8 cellular contexts compared by ENCODE assay signal in the genomic region with DNA sequence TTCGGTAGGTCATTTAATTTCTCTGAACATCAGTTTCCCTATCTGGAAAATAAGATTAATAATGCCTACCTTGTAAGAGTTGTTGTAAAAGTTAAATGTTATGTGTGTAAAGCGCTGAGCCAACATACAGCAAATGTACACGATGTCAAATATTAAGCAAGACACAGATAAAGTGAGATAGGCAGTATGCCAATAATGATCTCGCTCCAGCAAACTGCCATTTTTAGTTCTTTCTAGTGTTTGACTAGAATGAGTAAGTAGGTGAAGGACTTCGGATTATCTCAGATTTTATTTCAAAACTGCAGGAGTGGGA. TPM values are rescaled to one million over a fixed set of nuclear protein-coding genes. Genes with fewer than 3 reads are reported as not detected.
DNase-seq lines count a peak whose midpoint lies in the region; ATAC-seq, FAIRE-seq and TF ChIP-seq lines count a peak whose summit lies in the region.

No MANE protein-coding gene starts in this region.

- H3K4me1 Mint-ChIP-seq in activated naive CD8-positive, alpha-beta T cell treated with anti-CD3 and anti-CD28 coated beads, Interleukin-2, amount 50 U/mL, for 24 hours, result peaks cover 53% of the 10 kb centered on the region
- H3K4me1 Mint-ChIP-seq in type B pancreatic cell (ENCODE audit: unreplicated experiment), result peaks cover 22% of the 10 kb centered on the region

- CTCF ChIA-PET in HepG2 (lab: Yijun Ruan, JAX; ENCODE audit: low intra/inter-chr PET ratio, low total read pairs), result no interaction called here

- 4% methylated on average over 5 of the region's 5 CpGs for WGBS in HepG2 (ENCODE audit: low lambda C conversion rate)

- no peaks in the 10 kb centered on the region for H4K20me1 ChIP-seq in HepG2 (ENCODE audit: insufficient read depth, low read length)

- H3K36me3 ChIP-seq in HepG2 (replicated peaks in 1 of 2; ENCODE audit: control insufficient read depth in 1 of 2, insufficient read depth in 2 of 2, low read length in 2 of 2), result no peaks in the 10 kb centered on the region

- POLR2A ChIA-PET in HepG2 (lab: Yijun Ruan, JAX), result interaction anchor here (1.6 to 2.0 kb wide), 3 partner anchors 72 to 199 kb away, joined by 4 to 11 read pairs (median 9); partner anchors contain the start of genes PCNX4 and PPM1A

- TF ChIP-seq CTCF in HepG2 (CRISPR knock-in tag; IDR thresholded peaks at IDR 0.05) (no peak), type B pancreatic cell (conservative IDR thresholded peaks at IDR 0.05) (no peak)

- H3K9me3 ChIP-seq in HepG2 (ENCODE audit: low read length), result no peaks in the 10 kb centered on the region

- peak overlapping the region; percentile 70 for H3K27ac ChIP-seq in HepG2 (ENCODE audit: extremely low read length, insufficient read depth, low read length)

- DNase-seq in activated naive CD8-positive, alpha-beta T cell treated with anti-CD3 and anti-CD28 coated beads, Interleukin-2, amount 50 U/mL, for 24 hours, result no peak
- DNase-seq in HepG2 (ENCODE audit: low spot score) (peak; percentile 57), type B pancreatic cell (ENCODE audit: extremely low spot score, unreplicated experiment) (no peak), D341Med (ENCODE audit: low spot score) (no peak), head of caudate nucleus (no peak)

- H3K4me3 Mint-ChIP-seq in activated naive CD8-positive, alpha-beta T cell treated with anti-CD3 and anti-CD28 coated beads, Interleukin-2, amount 50 U/mL, for 24 hours, result peak overlapping the region; percentile 99
- peak overlapping the region; percentile 99 for H3K4me3 Mint-ChIP-seq in type B pancreatic cell

- peak overlapping the region; percentile 92 for H3K4me2 ChIP-seq in HepG2 (ENCODE audit: low read depth, low read length)

- H3K4me1 ChIP-seq in HepG2 (ENCODE audit: insufficient read depth, low read length), result peaks cover 24% of the 10 kb centered on the region

- peak overlapping the region; percentile 87 for H2AFZ ChIP-seq in HepG2 (ENCODE audit: low read length)

- intact Hi-C loops in HepG2 (cut with micrococcal nuclease; ENCODE audit: unreplicated experiment), result loop anchor here (2.0 kb wide), 1 partner anchor 74 kb away; the partner anchor contains the start of gene PCNX4
- intact Hi-C loops in head of caudate nucleus (cut with DNase I), result no loop called here

- H3K27ac Mint-ChIP-seq in activated naive CD8-positive, alpha-beta T cell treated with anti-CD3 and anti-CD28 coated beads, Interleukin-2, amount 50 U/mL, for 24 hours, result peak overlapping the region; percentile 99
- peak overlapping the region; percentile 97 for H3K27ac Mint-ChIP-seq in type B pancreatic cell

- peaks cover 0 to 4% of the 10 kb centered on the region in 2 experiments; a peak in 1 of 5 replicates for H3K27me3 ChIP-seq in HepG2 (ENCODE audit: control insufficient read depth in 1 of 2, insufficient read depth in 2 of 2, low read length in 2 of 2)

- in situ Hi-C loops in HepG2 (cut with HindIII; ENCODE audit: extremely low pct_ligation_motif_present, low pct_unique_long_range_greater_than_20kb), result no loop called here

- no peak for TF ChIP-seq RAD21 in HepG2 (CRISPR knock-in tag; IDR thresholded peaks at IDR 0.05)

- H3K79me2 ChIP-seq in HepG2 (ENCODE audit: insufficient read depth, low read length), result no peaks in the 10 kb centered on the region

- peak; percentile 75 for FAIRE-seq in HepG2 (lab: Jason Lieb, UNC)

- BruUV-seq in HepG2 (replicated peaks; lab: Mats Ljungman, UMichigan), result no TSS peak

- H3K9me3 Mint-ChIP-seq in activated naive CD8-positive, alpha-beta T cell treated with anti-CD3 and anti-CD28 coated beads, Interleukin-2, amount 50 U/mL, for 24 hours, result no peaks in the 10 kb centered on the region
- no peaks in the 10 kb centered on the region for H3K9me3 Mint-ChIP-seq in type B pancreatic cell

- TF ChIP-seq POLR2A in HepG2 (IDR thresholded peaks at IDR 0.05; ENCODE audit: insufficient read depth in 1 of 2, low read depth in 2 of 2, low read length in 2 of 2), result no peak

- ATAC-seq in GM18907 (IDR thresholded peaks at IDR 0.05; ENCODE audit: unreplicated experiment) (peak; percentile 5), HG03025 (IDR thresholded peaks at IDR 0.05; ENCODE audit: low FRiP score, unreplicated experiment) (peak; percentile 17), HepG2 (peak; percentile 15), HG03469 (IDR thresholded peaks at IDR 0.05; ENCODE audit: unreplicated experiment) (no peak)
- ATAC-seq in activated naive CD8-positive, alpha-beta T cell treated with anti-CD3 and anti-CD28 coated beads, Interleukin-2, amount 50 U/mL, for 24 hours, result no peak

- no peak for TF ChIP-seq EP300 in HepG2 (IDR thresholded peaks at IDR 0.05; ENCODE audit: low read depth in 2 of 2, low read length in 2 of 2)
- no peak for TF ChIP-seq EP300 in HepG2 (CRISPR knock-in tag; IDR thresholded peaks at IDR 0.05; ENCODE audit: borderline replicate concordance)

- H3K4me3 ChIP-seq in HepG2 (replicated peaks in 1 of 3; ENCODE audit: insufficient read depth in 1 of 3, low read depth in 2 of 3, low read length in 3 of 3), result peak overlapping the region; percentile 79 to 93 (median 88)

- H3K27me3 Mint-ChIP-seq in activated naive CD8-positive, alpha-beta T cell treated with anti-CD3 and anti-CD28 coated beads, Interleukin-2, amount 50 U/mL, for 24 hours, result no peaks in the 10 kb centered on the region
- H3K27me3 Mint-ChIP-seq in type B pancreatic cell, result peaks cover 4% of the 10 kb centered on the region

- peak overlapping the region; percentile 81 for H3K9ac ChIP-seq in HepG2 (ENCODE audit: insufficient read depth, low read depth, low read length)

- peaks cover 13% of the 10 kb centered on the region for H3K36me3 Mint-ChIP-seq in activated naive CD8-positive, alpha-beta T cell treated with anti-CD3 and anti-CD28 coated beads, Interleukin-2, amount 50 U/mL, for 24 hours (ENCODE audit: low read depth)
- peaks cover 7% of the 10 kb centered on the region for H3K36me3 Mint-ChIP-seq in type B pancreatic cell

TF ChIP-seq in HepG2, 621 proteins besides CTCF, POLR2A, EP300 and RAD21 (continues in another document):
- TF ChIP-seq ZNF235 (CRISPR knock-in tag; IDR thresholded peaks at IDR 0.05; ENCODE audit: borderline replicate concordance) (no peak), ZBTB34 (CRISPR knock-in tag; IDR thresholded peaks at IDR 0.05) (no peak), GATAD2A (CRISPR knock-in tag; IDR thresholded peaks at IDR 0.05) (peak; percentile 36), ZNF562 (CRISPR knock-in tag; IDR thresholded peaks at IDR 0.05; ENCODE audit: borderline replicate concordance) (no peak), ATF7-NPFF (CRISPR knock-in tag; IDR thresholded peaks at IDR 0.05; ENCODE audit: low read depth) (no peak), RBAK (CRISPR knock-in tag; IDR thresholded peaks at IDR 0.05) (no peak), SP2 (CRISPR knock-in tag; IDR thresholded peaks at IDR 0.05) (no peak)

RNA-seq across cellular contexts. Expression of gene DHRS7, which starts 0.8 kb away (rescaled TPM):
- total RNA-seq in HepG2 (2016; rRNA removed; fragmentation: Illumina TruSeq; extraction: Trizol), result 25.2 and 44.4 TPM in 2 replicates
- 7.9 and 8.6 TPM in 2 replicates for total RNA-seq in HepG2 (2016; cell fraction: cytosol; rRNA removed; fragmentation: Illumina TruSeq; extraction: Trizol; ENCODE audit: low read depth)
- 26.3 and 40.3 TPM in 2 replicates for total RNA-seq in HepG2 (2016; cell fraction: insoluble cytoplasmic fraction; rRNA removed; fragmentation: Illumina TruSeq; extraction: Trizol)
- total RNA-seq in HepG2 (2016; cell fraction: membrane; rRNA removed; fragmentation: Illumina TruSeq; extraction: Trizol), result 9.4 and 10.7 TPM in 2 replicates
- total RNA-seq in HepG2 (2016; cell fraction: nucleus; rRNA removed; fragmentation: Illumina TruSeq; extraction: Trizol), result 30.8 and 35.0 TPM in 2 replicates
- polyA plus RNA-seq in HepG2 (2011; rRNA removed), result 17.0 and 20.8 TPM in 2 replicates
- polyA plus RNA-seq in HepG2 (2011; cell fraction: cytosol; rRNA removed), result 19.3 and 24.1 TPM in 2 replicates
- polyA plus RNA-seq in HepG2 (2011; cell fraction: nucleus; rRNA removed), result 9.2 and 12.0 TPM in 2 replicates
- polyA plus RNA-seq in HepG2 (2012), result 23.8 and 32.5 TPM in 2 replicates
- 6.4 and 6.9 TPM in 2 replicates for polyA plus RNA-seq in HepG2 (2016; cell fraction: cytosol; fragmentation: Illumina TruSeq; extraction: Trizol; ENCODE audit: low read depth)
- 21.8 and 23.9 TPM in 2 replicates for polyA plus RNA-seq in HepG2 (2016; cell fraction: insoluble cytoplasmic fraction; fragmentation: Illumina TruSeq; extraction: Trizol; ENCODE audit: low read depth)
- polyA plus RNA-seq in HepG2 (2016; cell fraction: membrane; fragmentation: Illumina TruSeq; extraction: Trizol; ENCODE audit: low read depth), result 8.3 and 8.6 TPM in 2 replicates
- 38.7 and 45.9 TPM in 2 replicates for polyA plus RNA-seq in HepG2 (2016; cell fraction: nucleus; fragmentation: Illumina TruSeq; extraction: Trizol; ENCODE audit: insufficient read depth, low read depth)
- polyA minus RNA-seq in HepG2 (2011; rRNA and poly(A)+ RNA removed; ENCODE audit: low replicate concordance), result 9.0 and 23.9 TPM in 2 replicates
- polyA minus RNA-seq in HepG2 (2011; cell fraction: cytosol; rRNA and poly(A)+ RNA removed), result 15.3 and 15.4 TPM in 2 replicates
- 11.6 and 15.4 TPM in 2 replicates for polyA minus RNA-seq in HepG2 (2011; cell fraction: nucleus; rRNA and poly(A)+ RNA removed)
- 57.3 and 69.5 TPM in 2 replicates for total RNA-seq in type B pancreatic cell (ENCODE audit: low replicate concordance)

Comparison
In these comparisons a context has a peak if more than half of its experiments do, and no peak if none do; other contexts are left out.
1. ATAC-seq: peak in GM18907 (single experiment), HG03025 (single experiment) and HepG2 (single experiment); none in activated naive CD8-positive, alpha-beta T cell treated with anti-CD3 and anti-CD28 coated beads, Interleukin-2, amount 50 U/mL, for 24 hours (single experiment) and HG03469 (single experiment).